In genomic region chr3:55615039-55615693, GRCh38 we compare ENCODE assay signal across 1 cellular context.
TF ChIP-seq lines count a peak whose summit lies in the region.

No MANE protein-coding gene starts in this region.

TF ChIP-seq in HEK293, 187 proteins besides CTCF, POLR2A, EP300 and RAD21 (continued from another document):
- TF ChIP-seq ZNF692 (tag by site-specific recombination; IDR thresholded peaks at IDR 0.05) (no peak), IKZF3 (tag by site-specific recombination; IDR thresholded peaks at IDR 0.05) (peak; percentile 61), ZSCAN16 (tag by site-specific recombination; IDR thresholded peaks at IDR 0.05) (peak; percentile 46; the same call in 1 of the 2 replicates), PRDM6 (tag by site-specific recombination; IDR thresholded peaks at IDR 0.05) (0 out of 2 replicates have a peak, but pooled peaks have one; percentile 37), ZBTB20 (tag by site-specific recombination; IDR thresholded peaks at IDR 0.05) (peak; percentile 80), SP2 (tag by site-specific recombination; IDR thresholded peaks at IDR 0.05) (no peak)
